ENCODE assay signal across 8 cellular contexts in genomic region chr9:127223810-127224177, GRCh38. TPM values are rescaled to one million over a fixed set of nuclear protein-coding genes. Genes with fewer than 3 reads are reported as not detected.
A peak's percentile ranks its signal among the peaks of the same experiment; 100 is the strongest.
DNase-seq lines count a peak whose midpoint lies in the region; ATAC-seq, FAIRE-seq and TF ChIP-seq lines count a peak whose summit lies in the region.

No MANE protein-coding gene starts in this region.

- ATAC-seq in HG03521 (IDR thresholded peaks at IDR 0.05; ENCODE audit: unreplicated experiment), result no peak

- H3K9me1 ChIP-seq in endothelial cell of umbilical vein (replicated peaks; ENCODE audit: control insufficient read depth, extremely low read depth, insufficient read depth, low read length), result no peaks in the 10 kb centered on the region

- dilution Hi-C loops in endothelial cell of umbilical vein (cut with MboI; ENCODE audit: extremely low pct_ligation_motif_present, low sequenced_read_pairs), result no loop called here

- H3K79me2 ChIP-seq in OCI-LY3 (ENCODE audit: low read length) (no peaks in the 10 kb centered on the region), endothelial cell of umbilical vein (ENCODE audit: control insufficient read depth, insufficient read depth, low read length) (no peaks in the 10 kb centered on the region), osteoblast (ENCODE audit: insufficient read depth, low read length) (no peaks in the 10 kb centered on the region)

- BruUV-seq in endothelial cell of umbilical vein (replicated peaks; lab: Mats Ljungman, UMichigan), result no TSS peak

- POLR2A ChIA-PET in CD8-positive, alpha-beta memory T cell (lab: Charles Lee), result interaction anchor here (0.9 kb wide), 1 partner anchor 228 kb away, joined by 3 read pairs; the partner anchor contains the start of gene LRSAM1
- POLR2A ChIA-PET in endothelial cell of umbilical vein (lab: Charles Lee), result interaction anchor here (1.3 to 2.4 kb wide), 3 partner anchors 21 to 200 kb away, joined by 3 to 15 read pairs (median 5); partner anchors contain the start of gene ZNF79

- H2AFZ ChIP-seq in OCI-LY3 (ENCODE audit: low read depth, low read length), result peak overlapping the region; percentile 58; the same call in 1 of the 2 replicates
- peak overlapping the region; percentile 27 for H2AFZ ChIP-seq in endothelial cell of umbilical vein (ENCODE audit: low read depth, low read length)
- no peak overlapping the region for H2AFZ ChIP-seq in osteoblast (ENCODE audit: low read length)

- peak overlapping the region; percentile 63 for H3K4me3 ChIP-seq in CD8-positive, alpha-beta memory T cell (ENCODE audit: low read length)
- peak overlapping the region; percentile 79 for H3K4me3 ChIP-seq in OCI-LY3 (ENCODE audit: low read length)
- no peak overlapping the region for H3K4me3 ChIP-seq in endothelial cell of umbilical vein (replicated peaks in 1 of 3; ENCODE audit: insufficient read depth in 1 of 3, low read depth in 1 of 3, low read length in 3 of 3)
- H3K4me3 ChIP-seq in osteoblast (ENCODE audit: insufficient read depth, low read length), result peak overlapping the region; percentile 68

- CTCF ChIA-PET in CD8-positive, alpha-beta memory T cell (lab: Charles Lee), result interaction anchor here (0.9 to 2.7 kb wide), 7 partner anchors 8 to 511 kb away, joined by 3 to 19 read pairs (median 4); partner anchors contain the start of gene SLC2A8
- CTCF ChIA-PET in endothelial cell of umbilical vein (lab: Charles Lee), result interaction anchor here (1.0 to 4.5 kb wide), 13 partner anchors 9 to 227 kb away, joined by 3 to 31 read pairs (median 5); partner anchors contain the start of genes LRSAM1, RPL12, SLC2A8 and ZNF79

- peaks cover 35% of the 10 kb centered on the region for H3K4me1 ChIP-seq in CD8-positive, alpha-beta memory T cell (ENCODE audit: insufficient read depth, low read length)
- H3K4me1 ChIP-seq in OCI-LY3 (ENCODE audit: low read length) (peaks cover 36% of the 10 kb centered on the region), endothelial cell of umbilical vein (ENCODE audit: control insufficient read depth, extremely low read depth, insufficient read depth, low read length) (peaks cover 6% of the 10 kb centered on the region), osteoblast (ENCODE audit: insufficient read depth, low read length) (no peaks in the 10 kb centered on the region)

- peaks cover 0 to 3% of the 10 kb centered on the region in 2 donors for H3K27me3 Mint-ChIP-seq in CD8-positive, alpha-beta memory T cell

- no peaks in the 10 kb centered on the region for H3K9me3 ChIP-seq in CD8-positive, alpha-beta memory T cell (ENCODE audit: low read length)
- H3K9me3 ChIP-seq in OCI-LY3 (ENCODE audit: insufficient read depth, low read length) (no peaks in the 10 kb centered on the region), endothelial cell of umbilical vein (replicated peaks; ENCODE audit: control insufficient read depth, insufficient read depth, low read length) (no peaks in the 10 kb centered on the region), osteoblast (ENCODE audit: low read depth, low read length) (no peaks in the 10 kb centered on the region)

- H3K4me1 Mint-ChIP-seq in CD8-positive, alpha-beta memory T cell, result peaks cover 27 to 46% (median 45%) of the 10 kb centered on the region in 3 donors

- intact Hi-C loops in endothelial cell of umbilical vein (cut with micrococcal nuclease), result loop anchor here (1.0 kb wide), 2 partner anchors 22 to 101 kb away; partner anchors contain the start of gene ANGPTL2
- intact Hi-C loops in posterior cingulate gyrus (cut with DNase I), result loop anchor here (5.0 kb wide), 1 partner anchor 174 kb away; the partner anchor contains the start of gene SLC2A8

- no peak for TF ChIP-seq POLR2A in endothelial cell of umbilical vein (IDR thresholded peaks at IDR 0.05; ENCODE audit: low read depth, low read length)

- H3K36me3 ChIP-seq in CD8-positive, alpha-beta memory T cell (ENCODE audit: insufficient read depth, low read length), result no peaks in the 10 kb centered on the region
- no peaks in the 10 kb centered on the region for H3K36me3 ChIP-seq in OCI-LY3 (replicated peaks; ENCODE audit: low read depth, low read length)
- no peaks in the 10 kb centered on the region for H3K36me3 ChIP-seq in endothelial cell of umbilical vein (ENCODE audit: control insufficient read depth in 2 of 2, extremely low read depth in 1 of 2, insufficient read depth in 2 of 2, low read length in 2 of 2)
- H3K36me3 ChIP-seq in osteoblast (ENCODE audit: insufficient read depth, low read length), result no peaks in the 10 kb centered on the region

- peaks cover 0 to 2% (median 0%) of the 10 kb centered on the region in 3 donors for H3K36me3 Mint-ChIP-seq in CD8-positive, alpha-beta memory T cell

- no peaks in the 10 kb centered on the region for H3K27me3 ChIP-seq in CD8-positive, alpha-beta memory T cell (ENCODE audit: insufficient read depth, low read length, poor library complexity, severe bottlenecking)
- H3K27me3 ChIP-seq in OCI-LY3 (ENCODE audit: low read depth, low read length) (0 out of 2 replicates have a peak, but pooled peaks cover 6% of the 10 kb centered on the region), endothelial cell of umbilical vein (ENCODE audit: control insufficient read depth in 2 of 2, insufficient read depth in 2 of 2, low read length in 2 of 2) (peaks cover 14 to 27% of the 10 kb centered on the region in 2 experiments), osteoblast (ENCODE audit: insufficient read depth, low read length) (peaks cover 44% of the 10 kb centered on the region)

- peak overlapping the region in 5 of 8 donors; percentile 36 to 70 (median 48) for H3K27ac Mint-ChIP-seq in CD8-positive, alpha-beta memory T cell

- H3K27ac ChIP-seq in CD8-positive, alpha-beta memory T cell (ENCODE audit: low read depth, low read length), result no peak overlapping the region
- H3K27ac ChIP-seq in OCI-LY3 (ENCODE audit: low read length), result no peak overlapping the region
- no peak overlapping the region for H3K27ac ChIP-seq in endothelial cell of umbilical vein (ENCODE audit: insufficient read depth, low read depth, low read length)
- H3K27ac ChIP-seq in osteoblast (ENCODE audit: low read depth, low read length), result no peak overlapping the region

- H3K4me3 Mint-ChIP-seq in CD8-positive, alpha-beta memory T cell, result peak overlapping the region; percentile 82 to 89 (median 84)

- H3K9ac ChIP-seq in OCI-LY3 (ENCODE audit: low read length) (no peak overlapping the region), endothelial cell of umbilical vein (replicated peaks; ENCODE audit: extremely low read depth, insufficient read depth, low read length) (no peak overlapping the region)

- H3K9me3 Mint-ChIP-seq in CD8-positive, alpha-beta memory T cell, result no peaks in the 10 kb centered on the region

- H3K4me2 ChIP-seq in OCI-LY3 (ENCODE audit: low read length) (peak overlapping the region; percentile 85), endothelial cell of umbilical vein (ENCODE audit: insufficient read depth, low read length) (peak overlapping the region; percentile 33), osteoblast (ENCODE audit: insufficient read depth, low read length) (peak overlapping the region; percentile 85)

- no peak for TF ChIP-seq CTCF in OCI-LY3 (IDR thresholded peaks at IDR 0.05; ENCODE audit: low read depth, low read length)
- no peak for TF ChIP-seq CTCF in endothelial cell of umbilical vein (IDR thresholded peaks at IDR 0.05; ENCODE audit: extremely low read depth in 1 of 2, insufficient read depth in 1 of 2, low read depth in 1 of 2, low read length in 2 of 2)
- TF ChIP-seq CTCF in osteoblast (IDR thresholded peaks at IDR 0.05; ENCODE audit: extremely low read depth, low read depth, low read length), result no peak

- H4K20me1 ChIP-seq in OCI-LY3 (ENCODE audit: insufficient read depth, low read length) (no peaks in the 10 kb centered on the region), endothelial cell of umbilical vein (replicated peaks; ENCODE audit: control insufficient read depth, extremely low read depth, insufficient read depth, low read length) (no peaks in the 10 kb centered on the region), osteoblast (ENCODE audit: insufficient read depth, low read length) (peaks cover 3% of the 10 kb centered on the region)

- no peak for DNase-seq in CD8-positive, alpha-beta memory T cell
- no peak for DNase-seq in endothelial cell of umbilical vein (ENCODE audit: low read depth, low spot score)
- no peak for DNase-seq in osteoblast (ENCODE audit: insufficient read length, low spot score, missing footprints)
- no peak for DNase-seq in posterior cingulate gyrus
- no peak for DNase-seq in NCI-H2227 (lab: John Stamatoyannopoulos, UW; ENCODE audit: unreplicated experiment)
- no peak for DNase-seq in RCC 7860 (ENCODE audit: low spot score)

- no peak for FAIRE-seq in endothelial cell of umbilical vein (lab: Jason Lieb, UNC)
- no peak for FAIRE-seq in RCC 7860 (lab: Jason Lieb, UNC)

TF ChIP-seq in endothelial cell of umbilical vein, 7 proteins besides CTCF, POLR2A, EP300 and RAD21:
- TF ChIP-seq FOS (IDR thresholded peaks at IDR 0.05; ENCODE audit: borderline replicate concordance, insufficient read depth, low read length) (no peak), GATA2 (IDR thresholded peaks at IDR 0.05; ENCODE audit: insufficient read depth, insufficient read length, low read depth, low read length) (no peak), MAX (IDR thresholded peaks at IDR 0.05; ENCODE audit: insufficient read depth, insufficient read length) (no peak), EZH2 (IDR thresholded peaks at IDR 0.05; ENCODE audit: borderline replicate concordance, low read depth, low read length, severe bottlenecking) (no peak), JUN (IDR thresholded peaks at IDR 0.05; ENCODE audit: borderline replicate concordance, insufficient read depth, insufficient read length, low read depth) (no peak), MYC (IDR thresholded peaks at IDR 0.05; ENCODE audit: low read depth, low read length) (no peak), POLR2AphosphoS5 (IDR thresholded peaks at IDR 0.05; ENCODE audit: insufficient read depth, low read depth, low read length) (no peak)

RNA-seq across cellular contexts. Expression of gene GARNL3, which starts 40.8 kb away (rescaled TPM):
- total RNA-seq in CD8-positive, alpha-beta memory T cell, result 1 to 10 TPM; 2.5 to 3.5 TPM
- polyA plus RNA-seq in CD8-positive, alpha-beta memory T cell, result 0.25 TPM
- total RNA-seq in endothelial cell of umbilical vein (5.2 and 8.3 TPM in 2 replicates), osteoblast (2.4 and 5.8 TPM in 2 replicates)
- polyA plus RNA-seq in endothelial cell of umbilical vein, result 1.3 and 1.4 TPM in 2 replicates
- polyA plus RNA-seq in endothelial cell of umbilical vein (2011; cell fraction: cytosol; rRNA removed), result 0.92 and 1.3 TPM in 2 replicates
- polyA plus RNA-seq in endothelial cell of umbilical vein (2011; cell fraction: nucleus; rRNA removed), result 16.8 and 20.3 TPM in 2 replicates
- 2.2 and 3.8 TPM in 2 replicates for polyA plus RNA-seq in endothelial cell of umbilical vein (2012)
- polyA minus RNA-seq in endothelial cell of umbilical vein, result 7.3 and 12.0 TPM in 2 replicates
- 3.2 TPM for polyA minus RNA-seq in endothelial cell of umbilical vein (2011; cell fraction: cytosol; rRNA and poly(A)+ RNA removed)
- polyA minus RNA-seq in endothelial cell of umbilical vein (2011; cell fraction: nucleus; rRNA and poly(A)+ RNA removed), result 15.3 and 21.1 TPM in 2 replicates

Comparison
In these comparisons a context has a peak if more than half of its experiments do, and no peak if none do; other contexts are left out.
1. H3K4me3 ChIP-seq: peak in CD8-positive, alpha-beta memory T cell (single experiment), OCI-LY3 (single experiment) and osteoblast (single experiment); none in endothelial cell of umbilical vein (0 of 3).
2. H3K4me2 ChIP-seq: peak in every context shown above with its lines; median percentile 85 in OCI-LY3; 85 in osteoblast; 33 in endothelial cell of umbilical vein.